In genomic region chr10:79072994-79073654, GRCh38 we compare ENCODE assay signal across 10 cellular contexts. TPM values are rescaled to one million over a fixed set of nuclear protein-coding genes. Genes with fewer than 3 reads are reported as not detected.
DNase-seq lines count a peak whose midpoint lies in the region; ATAC-seq, FAIRE-seq and TF ChIP-seq lines count a peak whose summit lies in the region.
"Had no signal": no experiment of that assay in that cellular context is flagged by ENCODE, and none has a peak within 500 bp of the region (broad histone marks: within the 10 kb centered on the region; RNA-seq: fewer than 3 reads in every experiment).

No MANE protein-coding gene starts in this region.

- peaks cover 86% of the 10 kb centered on the region for H3K79me2 ChIP-seq in GM23248 (ENCODE audit: insufficient read depth)

- H3K36me3 ChIP-seq in GM23248 (ENCODE audit: low read depth), result no peaks in the 10 kb centered on the region
- no peaks in the 10 kb centered on the region for H3K36me3 ChIP-seq in body of pancreas (replicated peaks in 1 of 2; ENCODE audit: insufficient read depth in 1 of 2, low read depth in 2 of 2)
- no peaks in the 10 kb centered on the region for H3K36me3 ChIP-seq in liver (ENCODE audit: control insufficient read depth in 4 of 4, insufficient read depth in 3 of 4, low read depth in 1 of 4, low read length in 3 of 4)
- H3K36me3 ChIP-seq in suprapubic skin, result no peaks in the 10 kb centered on the region
- H3K36me3 ChIP-seq in HAP-1 (replicated peaks), result no peaks in the 10 kb centered on the region

- 96 to 100% methylated on average over 4 of the region's 4 CpGs for WGBS in GM23248 (ENCODE audit: low coverage in 1 of 2, low lambda C conversion rate in 2 of 2, missing lambda C conversion rate in 2 of 2), 2 experiments
- WGBS in body of pancreas, 2 donors, result 90 to 91% methylated on average over 3 to 4 of the region's 4 CpGs
- 91% methylated on average over 4 of the region's 4 CpGs for WGBS in liver
- 100% methylated on average over 3 of the region's 4 CpGs for WGBS in suprapubic skin

- ATAC-seq in body of pancreas (no peak), GM18505 (IDR thresholded peaks at IDR 0.05; ENCODE audit: unreplicated experiment) (no peak)

- H3K4me1 ChIP-seq in GM23248 (ENCODE audit: insufficient read depth) (peaks cover 30% of the 10 kb centered on the region), body of pancreas (peaks cover 73% of the 10 kb centered on the region), liver (ENCODE audit: control insufficient read depth in 4 of 4, insufficient read depth in 4 of 4, low read length in 3 of 4) (peaks cover 36 to 76% (median 66%) of the 10 kb centered on the region in 4 donors), suprapubic skin (peaks cover 71% of the 10 kb centered on the region), HAP-1 (peaks cover 20% of the 10 kb centered on the region)

- peaks cover 11% of the 10 kb centered on the region for H3F3A ChIP-seq in GM23248 (ENCODE audit: insufficient read depth)

- no peak for TF ChIP-seq RAD21 in liver (IDR thresholded peaks at IDR 0.05)

- TF ChIP-seq CTCF in body of pancreas (IDR thresholded peaks at IDR 0.05), result no peak
- no peak for TF ChIP-seq CTCF in liver (IDR thresholded peaks at IDR 0.05; ENCODE audit: low read depth, low read length, missing input control)
- no peak for TF ChIP-seq CTCF in suprapubic skin (IDR thresholded peaks at IDR 0.05)

- TF ChIP-seq POLR2A in body of pancreas (IDR thresholded peaks at IDR 0.05) (no peak), suprapubic skin (IDR thresholded peaks at IDR 0.05) (no peak), GM18505 (IDR thresholded peaks at IDR 0.05; ENCODE audit: borderline replicate concordance, extremely low read depth, insufficient read depth, insufficient read length) (no peak)

- TF ChIP-seq EP300 in suprapubic skin (IDR thresholded peaks at IDR 0.05), result no peak

- H3K27me3 ChIP-seq in GM23248 (replicated peaks; ENCODE audit: insufficient read depth), result no peaks in the 10 kb centered on the region
- no peaks in the 10 kb centered on the region for H3K27me3 ChIP-seq in body of pancreas
- no peaks in the 10 kb centered on the region for H3K27me3 ChIP-seq in liver (ENCODE audit: control insufficient read depth in 4 of 4, insufficient read depth in 4 of 4, low read length in 3 of 4)
- no peaks in the 10 kb centered on the region for H3K27me3 ChIP-seq in suprapubic skin
- no peaks in the 10 kb centered on the region for H3K27me3 ChIP-seq in HAP-1 (ENCODE audit: low read depth)

- H3K9ac ChIP-seq in GM23248 (peak overlapping the region; percentile 98), liver (ENCODE audit: low read depth in 1 of 2, low read length in 2 of 2) (peak overlapping the region in 1 of 2 donors; percentile 49)

- H4K20me1 ChIP-seq in GM23248 (ENCODE audit: insufficient read depth), result no peaks in the 10 kb centered on the region

- peak overlapping the region; percentile 90 for H3K4me2 ChIP-seq in GM23248 (ENCODE audit: unreplicated experiment)

- no peak for DNase-seq in GM23248
- DNase-seq in body of pancreas, result no peak
- DNase-seq in suprapubic skin (ENCODE audit: low spot score in 2 of 2), result no peak
- DNase-seq in RCC 7860 (ENCODE audit: low spot score), result no peak
- no peak for DNase-seq in HAP-1 (ENCODE audit: low spot score in 2 of 2)
- DNase-seq: effector CD4-positive, alpha-beta T cell; naive B cell; NCI-H2029 treated with DMSO at 0.1 percent for 48 hours had no signal

- intact Hi-C loops in body of pancreas (cut with DNase I), result loop anchor here (10.0 kb wide), 1 partner anchor 112 kb away; no protein-coding TSS in a partner anchor

- H3K9me3 ChIP-seq in GM23248 (ENCODE audit: low read depth), result no peaks in the 10 kb centered on the region
- no peaks in the 10 kb centered on the region for H3K9me3 ChIP-seq in body of pancreas
- H3K9me3 ChIP-seq in liver (ENCODE audit: control insufficient read depth in 4 of 4, low read length in 3 of 4), result no peaks in the 10 kb centered on the region
- no peaks in the 10 kb centered on the region for H3K9me3 ChIP-seq in suprapubic skin
- no peaks in the 10 kb centered on the region for H3K9me3 ChIP-seq in HAP-1

- FAIRE-seq in RCC 7860 (lab: Jason Lieb, UNC), result no peak

- in situ Hi-C loops in GM23248 (cut with MboI), result loop anchor here (10.0 kb wide), 1 partner anchor 122 kb away; no protein-coding TSS in a partner anchor
- in situ Hi-C loops in HAP-1 (cut with MboI; ENCODE audit: low sequenced_read_pairs), result no loop called here

- H3K9me2 ChIP-seq in GM23248 (ENCODE audit: insufficient read depth), result no peaks in the 10 kb centered on the region

- peak overlapping the region; percentile 92 for H3K27ac ChIP-seq in GM23248
- H3K27ac ChIP-seq in body of pancreas, result peak overlapping the region; percentile 13 to 97 (median 95)
- peak overlapping the region; percentile 75 to 78 for H3K27ac ChIP-seq in liver (ENCODE audit: low read depth in 1 of 2, low read length in 2 of 2)
- H3K27ac ChIP-seq in suprapubic skin, result peak overlapping the region; percentile 98

- H3K4me3 ChIP-seq in GM23248 (0 out of 2 replicates have a peak overlapping the region, but pooled peaks have one; percentile 99), body of pancreas (no peak overlapping the region), liver (ENCODE audit: low read depth in 1 of 3, low read length in 3 of 3) (peak overlapping the region in 1 of 3 donors; percentile 5), suprapubic skin (peak overlapping the region; percentile 74), HAP-1 (no peak overlapping the region)

- H2AFZ ChIP-seq in GM23248, result no peak overlapping the region

TF ChIP-seq in liver, 16 proteins besides CTCF, POLR2A, EP300 and RAD21:
- TF ChIP-seq HNF4G (IDR thresholded peaks at IDR 0.05) (no peak), REST (IDR thresholded peaks at IDR 0.05) (no peak), TAF1 (conservative IDR thresholded peaks at IDR 0.05) (no peak), ZBTB33 (IDR thresholded peaks at IDR 0.05) (no peak), EGR1 (IDR thresholded peaks at IDR 0.05; ENCODE audit: low read depth in 2 of 2) (no peak), NR2F2 (IDR thresholded peaks at IDR 0.05) (no peak), RXRA (IDR thresholded peaks at IDR 0.05) (no peak), HNF4A (conservative IDR thresholded peaks at IDR 0.05) (no peak), FOXA2 (IDR thresholded peaks at IDR 0.05) (no peak), MAX (IDR thresholded peaks at IDR 0.05) (no peak), JUND (IDR thresholded peaks at IDR 0.05) (no peak), GABPA (IDR thresholded peaks at IDR 0.05 in 1 of 2, conservative IDR thresholded peaks at IDR 0.05 in 1 of 2) (no peak), FOXA1 (IDR thresholded peaks at IDR 0.05) (no peak), ATF3 (IDR thresholded peaks at IDR 0.05) (no peak), SP1 (IDR thresholded peaks at IDR 0.05) (no peak), YY1 (IDR thresholded peaks at IDR 0.05) (no peak)

RNA-seq across cellular contexts. Expression of gene ZMIZ1, which starts 4.4 kb away (rescaled TPM):
- total RNA-seq in GM23248 (2014; rRNA removed; shearing (Covaris generic)), result 26.6 and 28.4 TPM in 2 replicates
- 20.9 and 21.9 TPM in 2 replicates for polyA plus RNA-seq in GM23248 (2016; fragmentation: Nextera tagmentation; extraction: Ambion mirVana)
- 10 to 100 TPM; 27.2 to 42.2 TPM for total RNA-seq in body of pancreas
- total RNA-seq in liver, result 10 to 100 TPM; 11.2 to 19.1 TPM
- 1 to 10 TPM; 3.9 to 8.4 TPM for polyA plus RNA-seq in liver
- total RNA-seq in suprapubic skin, result 100 to 1,000 TPM in 1 of 4 donors, 10 to 100 TPM in 3; 71.9 to 104 (median 79.5) TPM

Comparison
In these comparisons a context has a peak if more than half of its experiments do, and no peak if none do; other contexts are left out.
1. H3K4me3 ChIP-seq: peak in GM23248 (single experiment) and suprapubic skin (single experiment); none in body of pancreas (0 of 2) and HAP-1 (single experiment).
2. Peak in every context shown above with its lines, with median percentiles within 50 percentile points of each other: H3K27ac ChIP-seq.